24 cellular contexts compared by ENCODE assay signal in genomic region chr4:123259676-123260428, GRCh38.
A peak's percentile ranks its signal among the peaks of the same experiment; 100 is the strongest.
DNase-seq lines count a peak whose midpoint lies in the region; ATAC-seq, FAIRE-seq and TF ChIP-seq lines count a peak whose summit lies in the region.
"Had no signal": no experiment of that assay in that cellular context is flagged by ENCODE, and none has a peak within 500 bp of the region (broad histone marks: within the 10 kb centered on the region; RNA-seq: fewer than 3 reads in every experiment).

No MANE protein-coding gene starts in this region.

- no peaks in the 10 kb centered on the region for H4K20me1 ChIP-seq in K562 (replicated peaks; ENCODE audit: control insufficient read depth, insufficient read depth, low read length)

- TF ChIP-seq EP300 in K562 (IDR thresholded peaks at IDR 0.05; ENCODE audit: low read length), result no peak

- H2AFZ ChIP-seq in K562 (ENCODE audit: low read depth, low read length), result no peak overlapping the region

- FAIRE-seq in K562 (lab: Jason Lieb, UNC), result no peak
- FAIRE-seq: A204.1, colon had no signal

- no peaks in the 10 kb centered on the region for H3K79me2 ChIP-seq in K562 (ENCODE audit: control insufficient read depth, insufficient read depth, low read length)

- DNase-seq in Right ventricle myocardium inferior (ENCODE audit: missing footprints) (peak; percentile 26), right atrium auricular region (ENCODE audit: low spot score) (no peak), K562 (ENCODE audit: extremely low read depth in 1 of 4, low spot score in 3 of 4) (no peak), myocyte (ENCODE audit: low read depth) (peak; percentile 33), thyroid gland (peak; percentile 32 to 53), OCI-M1 (lab: John Stamatoyannopoulos, UW) (no peak), HCEC 1CT (no peak), middle frontal gyrus (ENCODE audit: extremely low spot score, low spot score) (no peak)
- DNase-seq: activated CD4-positive, alpha-beta T cell treated with anti-CD3 and anti-CD28 coated beads, Interleukin-2, amount 50 U/mL, for 48 hours; activated CD4-positive, CD25-positive, alpha-beta regulatory T cell; activated effector memory CD4-positive, alpha-beta T cell treated with Interleukin-2 at 50 U/mL for 16 hours; activated naive CD8-positive, alpha-beta T cell treated with anti-CD3 and anti-CD28 coated beads, Interleukin-2, amount 50 U/mL, for 24 hours; body of pancreas; effector memory CD4-positive, alpha-beta T cell; foreskin keratinocyte; GOT3; mesendoderm; RPMI8226; stimulated activated CD4-positive, alpha-beta T cell treated with anti-CD3 and anti-CD28 coated beads, Interleukin-12 subunit alpha, Interleukin-12 subunit beta, amount 100 ng/mL, for 4 hours; T1000 had no signal

- H3K4me1 ChIP-seq in right atrium auricular region, result peaks cover 0 to 24% of the 10 kb centered on the region in 2 donors
- no peaks in the 10 kb centered on the region for H3K4me1 ChIP-seq in K562 (replicated peaks in 1 of 2; ENCODE audit: control insufficient read depth in 2 of 2, insufficient read depth in 2 of 2, low read length in 2 of 2)
- peaks cover 19 to 20% of the 10 kb centered on the region in 2 donors for H3K4me1 ChIP-seq in thyroid gland

- CTCF ChIA-PET in K562 (lab: Yijun Ruan, JAX; ENCODE audit: low intra/inter-chr PET ratio), result no interaction called here

- in situ Hi-C loops in K562 (cut with MboI), result no loop called here

- POLR2A ChIA-PET in K562 (lab: Yijun Ruan, JAX), result interaction anchor here (0.9 to 1.2 kb wide), 2 partner anchors 11 to 14 kb away, joined by 3 to 4 read pairs; no protein-coding TSS in a partner anchor

- TF ChIP-seq CTCF in right atrium auricular region (IDR thresholded peaks at IDR 0.05) (no peak), K562 (IDR thresholded peaks at IDR 0.05 in 2 of 3, conservative IDR thresholded peaks at IDR 0.05 in 1 of 3; ENCODE audit: insufficient read depth in 2 of 3, low read depth in 1 of 3, low read length in 3 of 3) (no peak), thyroid gland (IDR thresholded peaks at IDR 0.05) (no peak)

- H3K4me2 ChIP-seq in K562 (ENCODE audit: insufficient read depth, low read length), result no peak overlapping the region

- H3K36me3 ChIP-seq in right atrium auricular region (no peaks in the 10 kb centered on the region), K562 (ENCODE audit: control insufficient read depth, insufficient read depth, low read length) (peaks cover 23% of the 10 kb centered on the region), thyroid gland (no peaks in the 10 kb centered on the region)
- H3K36me3 ChIP-seq: neutrophil had no signal

- no TSS peak for BruUV-seq in K562 (replicated peaks; lab: Mats Ljungman, UMichigan)

- no peaks in the 10 kb centered on the region for H3K9me3 ChIP-seq in right atrium auricular region
- H3K9me3 ChIP-seq in K562 (replicated peaks; ENCODE audit: control insufficient read depth, insufficient read depth, low read depth, low read length), result no peaks in the 10 kb centered on the region
- no peaks in the 10 kb centered on the region for H3K9me3 ChIP-seq in thyroid gland
- H3K9me3 ChIP-seq: body of pancreas, neutrophil had no signal

- ATAC-seq in Right ventricle myocardium inferior (peak; percentile 46), K562 (no peak)
- ATAC-seq: activated naive CD8-positive, alpha-beta T cell treated with anti-CD3 and anti-CD28 coated beads, Interleukin-2, amount 50 U/mL, for 24 hours; body of pancreas; foreskin keratinocyte had no signal

- 71% methylated on average over 1 of the region's 1 CpG for WGBS in K562 (ENCODE audit: insufficient coverage, low coverage, missing lambda C conversion rate)
- 22 to 26% methylated on average over 1 of the region's 1 CpG for WGBS in thyroid gland, 2 donors

- no peak overlapping the region for H3K9ac ChIP-seq in K562 (ENCODE audit: insufficient read depth in 1 of 2, low read depth in 2 of 2, low read length in 2 of 2)

- H3K27me3 ChIP-seq in right atrium auricular region (no peaks in the 10 kb centered on the region), K562 (ENCODE audit: control insufficient read depth in 2 of 2, insufficient read depth in 2 of 2, low read length in 2 of 2) (no peaks in the 10 kb centered on the region), thyroid gland (no peaks in the 10 kb centered on the region)
- H3K27me3 ChIP-seq: body of pancreas, foreskin keratinocyte, neutrophil had no signal

- H3K9me1 ChIP-seq in K562 (ENCODE audit: control insufficient read depth, insufficient read depth, low read length), result no peaks in the 10 kb centered on the region

- intact Hi-C loops in Right ventricle myocardium inferior (cut with DNase I), result no loop called here
- intact Hi-C loops in K562 (cut with micrococcal nuclease), result no loop called here
- intact Hi-C loops in thyroid gland (cut with DNase I), result no loop called here

- TF ChIP-seq POLR2A in K562 (conservative IDR thresholded peaks at IDR 0.05) (no peak), thyroid gland (IDR thresholded peaks at IDR 0.05) (no peak)

- TF ChIP-seq RAD21 in K562 (CRISPR knock-in tag; conservative IDR thresholded peaks at IDR 0.05 in 1 of 2, IDR thresholded peaks at IDR 0.05 in 1 of 2), result no peak

- peak overlapping the region in 1 of 2 donors; percentile 61 for H3K27ac ChIP-seq in right atrium auricular region
- no peak overlapping the region for H3K27ac ChIP-seq in K562 (ENCODE audit: extremely low read depth, low read depth, low read length)
- peak overlapping the region in 1 of 3 donors; percentile 60 for H3K27ac ChIP-seq in thyroid gland
- H3K27ac ChIP-seq: body of pancreas, foreskin keratinocyte, HL-60, neutrophil had no signal

- H3K4me3 ChIP-seq in right atrium auricular region (no peak overlapping the region), K562 (no peak overlapping the region), thyroid gland (replicated peaks in 1 of 3) (no peak overlapping the region)
- H3K4me3 ChIP-seq: body of pancreas had no signal

TF ChIP-seq in K562, 482 proteins besides CTCF, POLR2A, EP300 and RAD21:
- TF ChIP-seq MAFF (IDR thresholded peaks at IDR 0.05; ENCODE audit: low read length) (0 out of 2 replicates have a peak, but pooled peaks have one; percentile 4), C11orf30 (IDR thresholded peaks at IDR 0.05; ENCODE audit: low read depth) (peak; percentile 19; the same call in 1 of the 2 replicates), ARID1B (IDR thresholded peaks at IDR 0.05) (no peak), MAFK (IDR thresholded peaks at IDR 0.05; ENCODE audit: low read length) (peak; percentile 21; the same call in 1 of the 2 replicates), ZNF316 (IDR thresholded peaks at IDR 0.05) (peak; percentile 53), U2AF1 (optimal IDR thresholded peaks at IDR 0.05; ENCODE audit: low read depth, low read length) (no peak), ZNF121 (CRISPR knock-in tag; conservative IDR thresholded peaks at IDR 0.05) (no peak), MED1 (CRISPR knock-in tag; IDR thresholded peaks at IDR 0.05; ENCODE audit: borderline replicate concordance) (no peak), SNAPC5 (CRISPR knock-in tag; IDR thresholded peaks at IDR 0.05) (no peak), ZNF184 (CRISPR knock-in tag; IDR thresholded peaks at IDR 0.05) (no peak), RBM15 (IDR thresholded peaks at IDR 0.05; ENCODE audit: insufficient read depth, low read length) (no peak), ZNF586 (CRISPR knock-in tag; conservative IDR thresholded peaks at IDR 0.05) (no peak), MAFG (tag; conservative IDR thresholded peaks at IDR 0.05) (0 out of 2 replicates have a peak, but pooled peaks have one; percentile 6), JUN (IDR thresholded peaks at IDR 0.05; ENCODE audit: borderline replicate concordance, low read depth, low read length) (no peak), JUN (CRISPR knock-in tag; IDR thresholded peaks at IDR 0.05; ENCODE audit: borderline replicate concordance) (no peak), ZZZ3 (IDR thresholded peaks at IDR 0.05) (no peak), DNMT1 (IDR thresholded peaks at IDR 0.05) (no peak), SRSF7 (optimal IDR thresholded peaks at IDR 0.05; ENCODE audit: low read depth, low read length) (no peak), ELF4 (CRISPR knock-in tag; IDR thresholded peaks at IDR 0.05) (no peak)
- TF ChIP-seq, protein P1, sequence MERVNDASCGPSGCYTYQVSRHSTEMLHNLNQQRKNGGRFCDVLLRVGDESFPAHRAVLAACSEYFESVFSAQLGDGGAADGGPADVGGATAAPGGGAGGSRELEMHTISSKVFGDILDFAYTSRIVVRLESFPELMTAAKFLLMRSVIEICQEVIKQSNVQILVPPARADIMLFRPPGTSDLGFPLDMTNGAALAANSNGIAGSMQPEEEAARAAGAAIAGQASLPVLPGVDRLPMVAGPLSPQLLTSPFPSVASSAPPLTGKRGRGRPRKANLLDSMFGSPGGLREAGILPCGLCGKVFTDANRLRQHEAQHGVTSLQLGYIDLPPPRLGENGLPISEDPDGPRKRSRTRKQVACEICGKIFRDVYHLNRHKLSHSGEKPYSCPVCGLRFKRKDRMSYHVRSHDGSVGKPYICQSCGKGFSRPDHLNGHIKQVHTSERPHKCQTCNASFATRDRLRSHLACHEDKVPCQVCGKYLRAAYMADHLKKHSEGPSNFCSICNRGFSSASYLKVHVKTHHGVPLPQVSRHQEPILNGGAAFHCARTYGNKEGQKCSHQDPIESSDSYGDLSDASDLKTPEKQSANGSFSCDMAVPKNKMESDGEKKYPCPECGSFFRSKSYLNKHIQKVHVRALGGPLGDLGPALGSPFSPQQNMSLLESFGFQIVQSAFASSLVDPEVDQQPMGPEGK (CRISPR knock-in tag; IDR thresholded peaks at IDR 0.05; ENCODE audit: borderline replicate concordance), result no peak
- TF ChIP-seq, protein P2, sequence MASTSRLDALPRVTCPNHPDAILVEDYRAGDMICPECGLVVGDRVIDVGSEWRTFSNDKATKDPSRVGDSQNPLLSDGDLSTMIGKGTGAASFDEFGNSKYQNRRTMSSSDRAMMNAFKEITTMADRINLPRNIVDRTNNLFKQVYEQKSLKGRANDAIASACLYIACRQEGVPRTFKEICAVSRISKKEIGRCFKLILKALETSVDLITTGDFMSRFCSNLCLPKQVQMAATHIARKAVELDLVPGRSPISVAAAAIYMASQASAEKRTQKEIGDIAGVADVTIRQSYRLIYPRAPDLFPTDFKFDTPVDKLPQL (IDR thresholded peaks at IDR 0.05; ENCODE audit: extremely low read depth, insufficient read length), result no peak

Comparison
In these comparisons a context has a peak if more than half of its experiments do, and no peak if none do; other contexts are left out.
1. DNase-seq: peak in Right ventricle myocardium inferior (single experiment), myocyte (single experiment) and thyroid gland (2 of 2); none in right atrium auricular region (single experiment), K562 (0 of 4), OCI-M1 (single experiment), HCEC 1CT (single experiment) and middle frontal gyrus (single experiment).